ENCODE assay signal across 8 cellular contexts in genomic region chr5:177447611-177448243, GRCh38. TPM values are rescaled to one million over a fixed set of nuclear protein-coding genes. Genes with fewer than 3 reads are reported as not detected.
DNase-seq lines count a peak whose midpoint lies in the region; ATAC-seq and TF ChIP-seq lines count a peak whose summit lies in the region.

No MANE protein-coding gene starts in this region.

- peaks cover 44% of the 10 kb centered on the region for H3K4me1 Mint-ChIP-seq in activated naive CD8-positive, alpha-beta T cell (ENCODE audit: low read depth)
- peaks cover 13% of the 10 kb centered on the region for H3K4me1 Mint-ChIP-seq in progenitor cell of endocrine pancreas (ENCODE audit: low read depth)

- TF ChIP-seq CTCF in Loucy (conservative IDR thresholded peaks at IDR 0.05; ENCODE audit: low read length) = no peak
- TF ChIP-seq CTCF in left ventricle myocardium inferior (IDR thresholded peaks at IDR 0.05; ENCODE audit: borderline replicate concordance) = no peak
- no peak for TF ChIP-seq CTCF in progenitor cell of endocrine pancreas (IDR thresholded peaks at IDR 0.05; ENCODE audit: unreplicated experiment)

- no peak overlapping the region for H3K27ac ChIP-seq in left ventricle myocardium inferior (replicated peaks)

- H3K9me2 ChIP-seq in Loucy (replicated peaks; ENCODE audit: low read depth, low read length) = no peaks in the 10 kb centered on the region

- H3K36me3 ChIP-seq in Loucy (ENCODE audit: insufficient read depth, low read length) (no peaks in the 10 kb centered on the region), left ventricle myocardium inferior (no peaks in the 10 kb centered on the region)

- no peaks in the 10 kb centered on the region for H3K9me3 Mint-ChIP-seq in activated naive CD8-positive, alpha-beta T cell (ENCODE audit: low read depth)
- H3K9me3 Mint-ChIP-seq in progenitor cell of endocrine pancreas (ENCODE audit: low read depth) = no peaks in the 10 kb centered on the region

- no peak overlapping the region for H2AFZ ChIP-seq in Loucy (ENCODE audit: low read length)

- H3K79me2 ChIP-seq in Loucy (ENCODE audit: insufficient read depth, low read length) = no peaks in the 10 kb centered on the region

- H3K27ac Mint-ChIP-seq in activated naive CD8-positive, alpha-beta T cell = peak overlapping the region; percentile 61
- peak overlapping the region; percentile 78 for H3K27ac Mint-ChIP-seq in progenitor cell of endocrine pancreas

- no peak overlapping the region for H3K4me3 ChIP-seq in Loucy (ENCODE audit: low read length, poor library complexity, severe bottlenecking)
- peak overlapping the region; percentile 74 for H3K4me3 ChIP-seq in left ventricle myocardium inferior

- H3K4me3 Mint-ChIP-seq in activated naive CD8-positive, alpha-beta T cell = peak overlapping the region; percentile 85
- H3K4me3 Mint-ChIP-seq in progenitor cell of endocrine pancreas (ENCODE audit: low read depth) = peak overlapping the region; percentile 71

- no peaks in the 10 kb centered on the region for H4K20me1 ChIP-seq in Loucy (ENCODE audit: insufficient read depth, low read length, poor library complexity, severe bottlenecking)

- no peaks in the 10 kb centered on the region for H3F3A ChIP-seq in Loucy (ENCODE audit: low read depth)

- H3K9me3 ChIP-seq in Loucy (ENCODE audit: insufficient read depth, low read depth, low read length) = no peaks in the 10 kb centered on the region
- H3K9me3 ChIP-seq in left ventricle myocardium inferior (replicated peaks) = no peaks in the 10 kb centered on the region

- peak; percentile 39 for DNase-seq in NCI-H2029 (lab: John Stamatoyannopoulos, UW)
- DNase-seq in NCI-H2029 treated with DMSO at 0.1 percent for 48 hours (lab: John Stamatoyannopoulos, UW) = no peak
- DNase-seq in left ventricle myocardium inferior = no peak
- DNase-seq in progenitor cell of endocrine pancreas (ENCODE audit: low spot score, unreplicated experiment) = peak; percentile 52
- DNase-seq in activated effector memory CD4-positive, alpha-beta T cell treated with anti-CD3 and anti-CD28 coated beads, Interleukin-2, amount 50 U/mL, for 16 hours = no peak

- no peaks in the 10 kb centered on the region for H3K36me3 Mint-ChIP-seq in activated naive CD8-positive, alpha-beta T cell
- peaks cover 1% of the 10 kb centered on the region for H3K36me3 Mint-ChIP-seq in progenitor cell of endocrine pancreas (ENCODE audit: insufficient read depth)

- H3K4me1 ChIP-seq in Loucy (ENCODE audit: insufficient read depth, low read length, poor library complexity, severe bottlenecking) = no peaks in the 10 kb centered on the region
- peaks cover 31% of the 10 kb centered on the region for H3K4me1 ChIP-seq in left ventricle myocardium inferior

- intact Hi-C loops in left ventricle myocardium inferior (cut with micrococcal nuclease) = no loop called here

- no peaks in the 10 kb centered on the region for H3K27me3 Mint-ChIP-seq in activated naive CD8-positive, alpha-beta T cell
- peaks cover 13% of the 10 kb centered on the region for H3K27me3 Mint-ChIP-seq in progenitor cell of endocrine pancreas

- peak overlapping the region; percentile 37 for H3K4me2 ChIP-seq in Loucy (ENCODE audit: low read depth, low read length, poor library complexity, severe bottlenecking)

- no peak for ATAC-seq in GM21360 (IDR thresholded peaks at IDR 0.05; ENCODE audit: unreplicated experiment)

- H3K9ac ChIP-seq in Loucy (ENCODE audit: low read depth, low read length, poor library complexity, severe bottlenecking) = no peak overlapping the region

- no peaks in the 10 kb centered on the region for H3K27me3 ChIP-seq in Loucy (ENCODE audit: insufficient read depth, low read length, poor library complexity, severe bottlenecking)
- peaks cover 61% of the 10 kb centered on the region for H3K27me3 ChIP-seq in left ventricle myocardium inferior (ENCODE audit: low read depth)

RNA-seq across cellular contexts. Expression of gene PRR7, which starts 1.1 kb away (rescaled TPM):
- 2.1 TPM for total RNA-seq in left ventricle myocardium inferior
- 11.7 and 13.1 TPM in 2 replicates for total RNA-seq in progenitor cell of endocrine pancreas

RNA-seq across cellular contexts. Expression of gene GRK6, which starts 21.3 kb away (rescaled TPM):
- total RNA-seq in left ventricle myocardium inferior (15.6 TPM), progenitor cell of endocrine pancreas (40.2 and 43.0 TPM in 2 replicates)

RNA-seq across cellular contexts. Expression of gene DBN1, which starts 25.7 kb away (rescaled TPM):
- 21.8 TPM for total RNA-seq in left ventricle myocardium inferior
- total RNA-seq in progenitor cell of endocrine pancreas = 396 and 422 TPM in 2 replicates

RNA-seq across cellular contexts. Expression of gene F12, which starts 38.4 kb away (rescaled TPM):
- not detected for total RNA-seq in left ventricle myocardium inferior
- total RNA-seq in progenitor cell of endocrine pancreas = 4.0 and 4.7 TPM in 2 replicates

RNA-seq across cellular contexts. Expression of gene PFN3, which starts 47.3 kb away (rescaled TPM):
- total RNA-seq in left ventricle myocardium inferior = not detected
- not detected in 2 replicates for total RNA-seq in progenitor cell of endocrine pancreas

Comparison
In these comparisons a context has a peak if more than half of its experiments do, and no peak if none do; other contexts are left out.
1. DNase-seq: peak in NCI-H2029 (single experiment) and progenitor cell of endocrine pancreas (single experiment); none in NCI-H2029 treated with DMSO at 0.1 percent for 48 hours (single experiment), left ventricle myocardium inferior (single experiment) and activated effector memory CD4-positive, alpha-beta T cell treated with anti-CD3 and anti-CD28 coated beads, Interleukin-2, amount 50 U/mL, for 16 hours (single experiment).
2. RNA of gene DBN1, which starts 25.7 kb away (total RNA-seq): 396 to 422 TPM in progenitor cell of endocrine pancreas; 21.8 TPM in left ventricle myocardium inferior (single experiment); every median in the first group is over 10 times any median in the second.